In genomic region chr2:10740226-10740625, GRCh38 we compare ENCODE assay signal across 32 cellular contexts. TPM values are rescaled to one million over a fixed set of nuclear protein-coding genes. Genes with fewer than 3 reads are reported as not detected.
"Had no signal": no experiment of that assay in that cellular context is flagged by ENCODE, and none has a peak within 500 bp of the region (broad histone marks: within the 10 kb centered on the region; RNA-seq: fewer than 3 reads in every experiment).

No MANE protein-coding gene starts in this region.

- ATAC-seq: activated CD8-positive, alpha-beta memory T cell treated with anti-CD3 and anti-CD28 coated beads, Interleukin-2, amount 10 ng/mL, durations not matched to agents 7 days and 5 days; activated naive CD8-positive, alpha-beta T cell treated with anti-CD3 and anti-CD28 coated beads, Interleukin-2, amount 50 U/mL, for 24 hours had no signal

- H3K27ac ChIP-seq: KMS-11, VCaP had no signal

- DNase-seq: activated B cell treated with CpG ODN at 0.5 μM for 24 hours; activated CD4-positive, alpha-beta memory T cell treated with anti-CD3 and anti-CD28 coated beads for 36 hours; activated CD4-positive, alpha-beta T cell treated with anti-CD3 and anti-CD28 coated beads for 4 hours; activated CD4-positive, alpha-beta T cell treated with anti-CD3 and anti-CD28 coated beads, Interleukin-2, amount 50 U/mL, for 1 hour; activated CD4-positive, CD25-positive, alpha-beta regulatory T cell treated with anti-CD3 and anti-CD28 coated beads, Interleukin-2, amount 50 U/mL, for 72 hours; activated CD8-positive, alpha-beta memory T cell treated with anti-CD3 and anti-CD28 coated beads for 24 hours; activated CD8-positive, alpha-beta memory T cell treated with anti-CD3 and anti-CD28 coated beads, Interleukin-2, amount 10 ng/mL, durations not matched to agents 7 days and 5 days; activated CD8-positive, alpha-beta memory T cell treated with anti-CD3 and anti-CD28 coated beads, Interleukin-2, amount 50 U/mL, for 48 hours; activated effector memory CD4-positive, alpha-beta T cell treated with Interleukin-2 at 50 U/mL for 16 hours; activated naive CD4-positive, alpha-beta T cell treated with anti-CD3 and anti-CD28 coated beads, Interleukin-2, amount 10 ng/mL, durations not matched to agents 7 days and 5 days; activated naive CD8-positive, alpha-beta T cell treated with anti-CD3 and anti-CD28 coated beads, Interleukin-2, amount 50 U/mL, for 24 hours; activated T-cell treated with anti-CD3 and anti-CD28 coated beads, Interleukin-2, amount 50 U/mL, for 48 hours; anterior cingulate cortex; caudate nucleus; MM.1S; MV-4-11; NCI-H1092; NCI-H1436 treated with DMSO at 0.1 percent for 48 hours; NCI-H1694 treated with DMSO at 0.1 percent for 48 hours; NCI-H2029; NCI-H446; NCI-H524; NCI-H69; NCI-H82; Right ventricle myocardium superior; SW 1271; T-helper 1 cell; T-helper 2 cell; T-helper 9 cell had no signal

RNA-seq across cellular contexts. Expression of gene ATP6V1C2, which starts 18.8 kb away (rescaled TPM):
- total RNA-seq: activated CD4-positive, alpha-beta memory T cell treated with anti-CD3 and anti-CD28 coated beads for 36 hours; activated CD8-positive, alpha-beta memory T cell treated with anti-CD3 and anti-CD28 coated beads, Interleukin-2, amount 10 ng/mL, durations not matched to agents 7 days and 5 days; LHCN-M2 had no signal
